In the genomic region with DNA sequence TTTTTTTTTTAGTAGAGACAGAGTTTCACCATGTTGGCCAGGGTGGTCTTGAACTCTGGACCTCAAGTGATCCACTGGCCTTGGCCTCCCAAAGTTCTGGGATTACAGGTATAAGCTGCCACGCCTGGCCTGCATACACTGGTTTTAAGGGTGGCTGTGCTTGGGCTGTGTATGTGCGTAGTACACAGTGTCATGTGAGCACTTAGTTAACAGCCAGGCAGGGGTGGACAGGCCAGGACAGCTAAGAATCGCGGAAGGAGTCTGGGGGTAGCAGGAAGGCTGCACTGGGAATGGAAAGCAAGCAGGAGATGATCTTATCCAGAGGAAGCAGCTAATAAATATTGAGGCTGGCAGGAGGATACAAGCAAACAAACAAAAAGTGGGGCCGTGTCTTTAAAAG, we compare ENCODE assay signal across 23 cellular contexts.
"Had no signal": no experiment of that assay in that cellular context is flagged by ENCODE, and none has a peak within 500 bp of the region (broad histone marks: within the 10 kb centered on the region; RNA-seq: fewer than 3 reads in every experiment).

No MANE protein-coding gene starts in this region.

- H3K27me3 Mint-ChIP-seq: activated B cell treated with CpG ODN at 0.5 μM for 24 hours; activated CD4-positive, alpha-beta T cell treated with anti-CD3 and anti-CD28 coated beads, Interleukin-2, amount 10 ng/mL, durations not matched to agents 24 days and 14 days; activated CD8-positive, alpha-beta memory T cell treated with anti-CD3 and anti-CD28 coated beads, Interleukin-2, amount 10 ng/mL, durations not matched to agents 7 days and 5 days; activated naive CD4-positive, alpha-beta T cell treated with anti-CD3 and anti-CD28 coated beads, Interleukin-2, amount 50 U/mL, for 24 hours; activated T-cell treated with anti-CD3 and anti-CD28 coated beads, Interleukin-2, amount 50 U/mL, for 24 hours had no signal

- H3K27me3 ChIP-seq: ascending aorta, body of pancreas had no signal

- H3K36me3 ChIP-seq: ascending aorta had no signal

- H3K27ac ChIP-seq: ascending aorta, body of pancreas had no signal

- DNase-seq: activated B cell treated with CpG ODN at 0.5 μM for 24 hours; activated CD4-positive, alpha-beta T cell treated with anti-CD3 and anti-CD28 coated beads for 1 hour; activated CD4-positive, alpha-beta T cell treated with anti-CD3 and anti-CD28 coated beads, Interleukin-2, amount 10 ng/mL, durations not matched to agents 24 days and 14 days; activated CD4-positive, alpha-beta T cell treated with anti-CD3 and anti-CD28 coated beads, Interleukin-2, amount 50 U/mL, for 48 hours; activated CD8-positive, alpha-beta memory T cell treated with anti-CD3 and anti-CD28 coated beads, Interleukin-2, amount 10 ng/mL, durations not matched to agents 7 days and 5 days; activated effector memory CD4-positive, alpha-beta T cell treated with Interleukin-2 at 50 U/mL for 16 hours; activated naive CD4-positive, alpha-beta T cell; activated T-cell treated with anti-CD3 and anti-CD28 coated beads, Interleukin-2, amount 50 U/mL, for 24 hours; body of pancreas; KBM-7; NCI-H1048; NCI-H146; NCI-H187 treated with DMSO at 0.1 percent for 48 hours; NCI-H2081 treated with DMSO at 0.1 percent for 48 hours; NCI-H446; NCI-H524; PC-3; SHP77 treated with DMSO at 0.1 percent for 48 hours; T-helper 9 cell had no signal

- H3K9me3 Mint-ChIP-seq: activated B cell treated with CpG ODN at 0.5 μM for 24 hours; activated CD4-positive, alpha-beta T cell treated with anti-CD3 and anti-CD28 coated beads, Interleukin-2, amount 10 ng/mL, durations not matched to agents 24 days and 14 days; activated naive CD4-positive, alpha-beta T cell treated with anti-CD3 and anti-CD28 coated beads, Interleukin-2, amount 50 U/mL, for 24 hours; activated T-cell treated with anti-CD3 and anti-CD28 coated beads, Interleukin-2, amount 50 U/mL, for 24 hours; activated T-helper 1 cell treated with anti-CD3 and anti-CD28 coated beads, Interleukin-12 subunit alpha, Interleukin-12 subunit beta, Interleukin-2, Interleukin-4 antibody, amounts not matched to agents 30 ng/mL and 10 ng/mL and 1 ng/mL, durations not matched to agents 14 hours and 24 hours and 36 hours; T-helper 1 cell treated with Interleukin-12 subunit alpha and Interleukin-12 subunit beta and Interleukin-4 antibody, amounts not matched to agents 30 μg/mL and 1 μg/mL, for 36 hours had no signal

- ATAC-seq: activated CD8-positive, alpha-beta memory T cell treated with anti-CD3 and anti-CD28 coated beads, Interleukin-2, amount 10 ng/mL, durations not matched to agents 7 days and 5 days; body of pancreas; PC-3 had no signal

- H3K4me1 Mint-ChIP-seq: activated B cell treated with CpG ODN at 0.5 μM for 24 hours; activated CD4-positive, alpha-beta T cell treated with anti-CD3 and anti-CD28 coated beads, Interleukin-2, amount 10 ng/mL, durations not matched to agents 24 days and 14 days; activated CD8-positive, alpha-beta memory T cell treated with anti-CD3 and anti-CD28 coated beads, Interleukin-2, amount 10 ng/mL, durations not matched to agents 7 days and 5 days; activated naive CD4-positive, alpha-beta T cell treated with anti-CD3 and anti-CD28 coated beads, Interleukin-2, amount 50 U/mL, for 24 hours had no signal

- H3K4me3 Mint-ChIP-seq: activated B cell treated with CpG ODN at 0.5 μM for 24 hours; activated CD4-positive, alpha-beta T cell treated with anti-CD3 and anti-CD28 coated beads, Interleukin-2, amount 10 ng/mL, durations not matched to agents 24 days and 14 days; activated CD8-positive, alpha-beta memory T cell treated with anti-CD3 and anti-CD28 coated beads, Interleukin-2, amount 10 ng/mL, durations not matched to agents 7 days and 5 days; activated naive CD4-positive, alpha-beta T cell treated with anti-CD3 and anti-CD28 coated beads, Interleukin-2, amount 50 U/mL, for 24 hours; activated T-cell treated with anti-CD3 and anti-CD28 coated beads, Interleukin-2, amount 50 U/mL, for 24 hours; activated T-helper 1 cell treated with anti-CD3 and anti-CD28 coated beads, Interleukin-12 subunit alpha, Interleukin-12 subunit beta, Interleukin-2, Interleukin-4 antibody, amounts not matched to agents 30 ng/mL and 10 ng/mL and 1 ng/mL, durations not matched to agents 14 hours and 24 hours and 36 hours; T-helper 1 cell treated with Interleukin-12 subunit alpha and Interleukin-12 subunit beta and Interleukin-4 antibody, amounts not matched to agents 30 μg/mL and 1 μg/mL, for 36 hours had no signal

- H3K36me3 Mint-ChIP-seq: activated CD8-positive, alpha-beta memory T cell treated with anti-CD3 and anti-CD28 coated beads, Interleukin-2, amount 10 ng/mL, durations not matched to agents 7 days and 5 days; activated naive CD4-positive, alpha-beta T cell treated with anti-CD3 and anti-CD28 coated beads, Interleukin-2, amount 50 U/mL, for 24 hours had no signal

- H3K9me3 ChIP-seq: ascending aorta, body of pancreas had no signal

- H3K4me3 ChIP-seq: ascending aorta, body of pancreas had no signal

- H3K27ac Mint-ChIP-seq: activated B cell treated with CpG ODN at 0.5 μM for 24 hours; activated CD4-positive, alpha-beta T cell treated with anti-CD3 and anti-CD28 coated beads, Interleukin-2, amount 10 ng/mL, durations not matched to agents 24 days and 14 days; activated CD8-positive, alpha-beta memory T cell treated with anti-CD3 and anti-CD28 coated beads, Interleukin-2, amount 10 ng/mL, durations not matched to agents 7 days and 5 days; activated naive CD4-positive, alpha-beta T cell treated with anti-CD3 and anti-CD28 coated beads, Interleukin-2, amount 50 U/mL, for 24 hours; activated T-cell treated with anti-CD3 and anti-CD28 coated beads, Interleukin-2, amount 50 U/mL, for 24 hours; activated T-helper 1 cell treated with anti-CD3 and anti-CD28 coated beads, Interleukin-12 subunit alpha, Interleukin-12 subunit beta, Interleukin-2, Interleukin-4 antibody, amounts not matched to agents 30 ng/mL and 10 ng/mL and 1 ng/mL, durations not matched to agents 14 hours and 24 hours and 36 hours; T-helper 1 cell treated with Interleukin-12 subunit alpha and Interleukin-12 subunit beta and Interleukin-4 antibody, amounts not matched to agents 30 μg/mL and 1 μg/mL, for 36 hours had no signal

- H3K4me1 ChIP-seq: ascending aorta, body of pancreas had no signal
